8 cellular contexts compared by ENCODE assay signal in genomic region chr14:45362505-45362904, GRCh38.
"Had no signal": no experiment of that assay in that cellular context is flagged by ENCODE, and none has a peak within 500 bp of the region (broad histone marks: within the 10 kb centered on the region; RNA-seq: fewer than 3 reads in every experiment).

No MANE protein-coding gene starts in this region.

- FAIRE-seq: G401.6, GM12891, GM12892, GM18507, GM19239 had no signal

- H3K4me3 ChIP-seq: GM12878 had no signal

- DNase-seq: GDM1, GF-D8 had no signal

- ATAC-seq: GM12878 had no signal
